ENCODE assay signal across 20 cellular contexts in the genomic region with DNA sequence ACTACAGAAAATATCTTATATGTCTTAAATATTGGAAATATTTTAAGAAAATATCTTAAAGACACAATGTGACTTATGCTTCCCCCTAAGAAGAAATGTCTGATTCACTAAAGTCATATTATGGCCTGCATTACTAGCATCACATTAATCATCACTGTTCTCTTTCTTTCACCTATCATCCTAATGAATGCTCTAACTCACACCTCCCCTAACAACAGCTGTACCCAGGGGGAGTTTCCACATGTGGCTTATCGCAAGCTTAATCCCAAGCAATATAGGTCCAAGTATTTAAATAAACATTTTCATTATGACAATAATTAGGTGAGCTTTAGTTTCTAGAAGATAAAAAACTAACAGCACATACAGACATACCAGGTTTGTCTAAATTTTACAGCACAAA. TPM values are rescaled to one million over a fixed set of nuclear protein-coding genes. Genes with fewer than 3 reads are reported as not detected.
A peak's percentile ranks its signal among the peaks of the same experiment; 100 is the strongest.
DNase-seq lines count a peak whose midpoint lies in the region; FAIRE-seq and TF ChIP-seq lines count a peak whose summit lies in the region.
"Had no signal": no experiment of that assay in that cellular context is flagged by ENCODE, and none has a peak within 500 bp of the region (broad histone marks: within the 10 kb centered on the region; RNA-seq: fewer than 3 reads in every experiment).

No MANE protein-coding gene starts in this region.

- DNase-seq in MCF 10A (ENCODE audit: unreplicated experiment): no peak
- DNase-seq in breast epithelium (ENCODE audit: low spot score in 2 of 2): no peak
- peak; percentile 11 for DNase-seq in amniotic epithelial cell (ENCODE audit: low read depth)
- peak; percentile 8 for DNase-seq in fibroblast of mammary gland (ENCODE audit: low read depth)
- no peak for DNase-seq in GM23248
- DNase-seq in smooth muscle cell (lab: John Stamatoyannopoulos, UW; ENCODE audit: unreplicated experiment): no peak
- DNase-seq in urothelium cell line (ENCODE audit: low spot score): no peak
- no peak for DNase-seq in mucosa of gallbladder (ENCODE audit: low spot score)
- DNase-seq: DMS53, H9, KG1, NCI-H1105, NCI-H146, NCI-H2029, NCI-H2171, NCI-H345, OCI-M1, SHP77 had no signal

- H3K9me3 ChIP-seq in breast epithelium (no peaks in the 10 kb centered on the region), GM23248 (ENCODE audit: low read depth) (no peaks in the 10 kb centered on the region), smooth muscle cell (replicated peaks; ENCODE audit: low read depth) (no peaks in the 10 kb centered on the region)

- in situ Hi-C loops in GM23248 (cut with MboI): no loop called here

- no peak overlapping the region for H3K4me2 ChIP-seq in GM23248 (ENCODE audit: unreplicated experiment)
- H3K4me2 ChIP-seq in smooth muscle cell: no peak overlapping the region

- H2AFZ ChIP-seq in GM23248 (no peak overlapping the region), smooth muscle cell (ENCODE audit: low read depth) (no peak overlapping the region)

- H3K4me1 Mint-ChIP-seq in MCF 10A (ENCODE audit: insufficient read depth, unreplicated experiment): peaks cover 8% of the 10 kb centered on the region

- CTCF ChIA-PET in MCF 10A (lab: Yijun Ruan, JAX): interaction anchor here (1.4 kb wide), 1 partner anchor 9 kb away, joined by 4 read pairs; no protein-coding TSS in a partner anchor

- H3K27ac Mint-ChIP-seq in MCF 10A (ENCODE audit: low read depth, unreplicated experiment): peak overlapping the region; percentile 20
- H3K27ac Mint-ChIP-seq: H9 had no signal

- H3K9ac ChIP-seq in GM23248: no peak overlapping the region
- H3K9ac ChIP-seq in smooth muscle cell (ENCODE audit: low read depth): no peak overlapping the region

- H3K4me3 ChIP-seq in breast epithelium (no peak overlapping the region), fibroblast of mammary gland (ENCODE audit: control insufficient read depth, low read depth, low read length) (no peak overlapping the region), GM23248 (no peak overlapping the region), smooth muscle cell (no peak overlapping the region)

- intact Hi-C loops in MCF 10A (cut with micrococcal nuclease) (no loop called here), breast epithelium (cut with DNase I; ENCODE audit: low total_unique reads) (no loop called here)

- no peaks in the 10 kb centered on the region for H3K27me3 Mint-ChIP-seq in MCF 10A (ENCODE audit: insufficient read depth, unreplicated experiment)

- H3K79me2 ChIP-seq in GM23248 (ENCODE audit: insufficient read depth) (peaks cover 80% of the 10 kb centered on the region), smooth muscle cell (ENCODE audit: low read depth) (peaks cover 23% of the 10 kb centered on the region)

- POLR2A ChIA-PET in MCF 10A (lab: Yijun Ruan, JAX): interaction anchor here (0.6 to 1.8 kb wide), 5 partner anchors 10 to 115 kb away, joined by 3 to 5 read pairs (median 3); a partner anchor contains a TSS

- H3K36me3 ChIP-seq in breast epithelium: no peaks in the 10 kb centered on the region
- H3K36me3 ChIP-seq in GM23248 (ENCODE audit: low read depth): peaks cover 11% of the 10 kb centered on the region; the same call in 1 of the 2 replicates
- H3K36me3 ChIP-seq in smooth muscle cell (ENCODE audit: low read depth): peaks cover 3% of the 10 kb centered on the region

- no TSS peak for BruUV-seq in MCF 10A (replicated peaks; lab: Mats Ljungman, UMichigan)

- H3K9me2 ChIP-seq in GM23248 (ENCODE audit: insufficient read depth): no peaks in the 10 kb centered on the region

- 98 to 100% methylated on average over 1 of the region's 1 CpG for WGBS in GM23248 (ENCODE audit: low coverage in 1 of 2, low lambda C conversion rate in 2 of 2, missing lambda C conversion rate in 2 of 2), 2 experiments
- WGBS in smooth muscle cell (ENCODE audit: low lambda C conversion rate): 100% methylated on average over 1 of the region's 1 CpG

- H3K27me3 ChIP-seq in breast epithelium: no peaks in the 10 kb centered on the region
- no peaks in the 10 kb centered on the region for H3K27me3 ChIP-seq in GM23248 (replicated peaks; ENCODE audit: insufficient read depth)
- H3K27me3 ChIP-seq in smooth muscle cell (ENCODE audit: low read depth): no peaks in the 10 kb centered on the region

- no peak for TF ChIP-seq CTCF in MCF 10A (IDR thresholded peaks at IDR 0.05; ENCODE audit: unreplicated experiment)
- no peak for TF ChIP-seq CTCF in breast epithelium (IDR thresholded peaks at IDR 0.05)
- TF ChIP-seq CTCF in fibroblast of mammary gland (conservative IDR thresholded peaks at IDR 0.05; ENCODE audit: control insufficient read depth, insufficient read depth, low read depth, low read length): no peak
- no peak for TF ChIP-seq CTCF in smooth muscle cell (IDR thresholded peaks at IDR 0.05; ENCODE audit: borderline replicate concordance, insufficient read depth, poor library complexity, severe bottlenecking)

- H3K4me1 ChIP-seq in breast epithelium: no peaks in the 10 kb centered on the region
- H3K4me1 ChIP-seq in GM23248 (ENCODE audit: insufficient read depth): peaks cover 9% of the 10 kb centered on the region
- H3K4me1 ChIP-seq in smooth muscle cell (ENCODE audit: low read depth): no peaks in the 10 kb centered on the region

- no peak overlapping the region for H3K27ac ChIP-seq in breast epithelium
- no peak overlapping the region for H3K27ac ChIP-seq in GM23248
- H3K27ac ChIP-seq in smooth muscle cell (ENCODE audit: low read depth): no peak overlapping the region
- H3K27ac ChIP-seq: C4-2B had no signal

- no peak overlapping the region for H3K4me3 Mint-ChIP-seq in MCF 10A (ENCODE audit: unreplicated experiment)
- H3K4me3 Mint-ChIP-seq: H9 had no signal

- H3F3A ChIP-seq in GM23248 (ENCODE audit: insufficient read depth) (peaks cover 8% of the 10 kb centered on the region), smooth muscle cell (ENCODE audit: low read depth) (no peaks in the 10 kb centered on the region)

- FAIRE-seq in urothelium cell line (lab: Jason Lieb, UNC): no peak
- FAIRE-seq: D721Med had no signal

- H3K36me3 Mint-ChIP-seq in MCF 10A (ENCODE audit: insufficient read depth, unreplicated experiment): peaks cover 38% of the 10 kb centered on the region

- H4K20me1 ChIP-seq in GM23248 (ENCODE audit: insufficient read depth) (no peaks in the 10 kb centered on the region), smooth muscle cell (ENCODE audit: low read depth) (peaks cover 39% of the 10 kb centered on the region)

- no peak for TF ChIP-seq POLR2A in breast epithelium (IDR thresholded peaks at IDR 0.05)

- no peaks in the 10 kb centered on the region for H3K9me3 Mint-ChIP-seq in MCF 10A (ENCODE audit: unreplicated experiment)
- H3K9me3 Mint-ChIP-seq: H9 had no signal

RNA-seq across cellular contexts. Expression of a gene that starts 39.6 kb away (rescaled TPM):
- total RNA-seq in MCF 10A (2022) (33.2 and 38.6 TPM in 2 replicates), breast epithelium (10 to 100 TPM; 40.8 to 89.1 (median 78.0) TPM), smooth muscle cell (20.6 and 38.9 TPM in 2 replicates), mucosa of gallbladder (28.7 TPM)
- total RNA-seq in GM23248 (2014; rRNA removed; shearing (Covaris generic)): 15.0 and 19.5 TPM in 2 replicates
- polyA plus RNA-seq in GM23248 (2016; fragmentation: Nextera tagmentation; extraction: Ambion mirVana) (14.4 and 15.1 TPM in 2 replicates), smooth muscle cell (9.5 and 20.2 TPM in 2 replicates)

Comparison
In these comparisons a context has a peak if more than half of its experiments do, and no peak if none do; other contexts are left out.
1. DNase-seq: peak in amniotic epithelial cell (single experiment) and fibroblast of mammary gland (single experiment); none in MCF 10A (single experiment), breast epithelium (0 of 2), GM23248 (single experiment), smooth muscle cell (single experiment), urothelium cell line (single experiment) and mucosa of gallbladder (single experiment).